22 cellular contexts compared by ENCODE assay signal in the genomic region with DNA sequence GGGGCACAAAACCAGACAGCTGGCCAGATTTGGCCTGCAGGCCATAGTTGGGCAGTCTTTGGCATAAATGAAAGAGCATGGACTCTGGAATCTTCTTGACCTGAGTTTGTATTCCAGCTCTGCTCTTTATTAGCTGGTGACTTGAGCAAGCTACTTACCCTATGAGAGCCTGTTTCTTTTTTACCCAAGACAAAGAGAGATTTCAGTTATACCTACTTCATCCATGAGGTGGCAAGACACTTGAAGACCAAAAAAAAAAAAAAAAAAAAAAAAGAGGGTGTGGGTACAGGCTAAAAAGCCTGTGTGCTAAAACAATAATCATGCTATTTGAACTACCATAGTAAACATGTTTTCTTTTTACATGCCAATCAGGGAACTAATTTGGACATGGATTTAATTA.
"Had no signal": no experiment of that assay in that cellular context is flagged by ENCODE, and none has a peak within 500 bp of the region (broad histone marks: within the 10 kb centered on the region; RNA-seq: fewer than 3 reads in every experiment).

No MANE protein-coding gene starts in this region.

- H3K36me3 ChIP-seq: brain microvascular endothelial cell, esophagus squamous epithelium, left ventricle myocardium inferior, tibial nerve had no signal

- H3K27ac ChIP-seq: brain microvascular endothelial cell, epithelial cell of prostate, esophagus squamous epithelium, left ventricle myocardium inferior, tibial nerve had no signal

- H3K27me3 ChIP-seq: brain microvascular endothelial cell, esophagus squamous epithelium, tibial nerve had no signal

- H3K4me3 ChIP-seq: esophagus squamous epithelium, left ventricle myocardium inferior, lung, tibial nerve had no signal

- ATAC-seq: activated CD4-positive, CD25-positive, alpha-beta regulatory T cell treated with anti-CD3 and anti-CD28 coated beads, Interleukin-2, amount 50 U/mL, for 24 hours; right cardiac atrium; stimulated activated naive B cell treated with anti-CD40 and anti-IgM and Interleukin-4, amounts not matched to agents 10 μg/mL and 1 μg/mL and 100 μg/mL, for 72 hours had no signal

- DNase-seq: activated CD4-positive, alpha-beta memory T cell treated with anti-CD3 and anti-CD28 coated beads for 36 hours; activated CD4-positive, alpha-beta T cell treated with anti-CD3 and anti-CD28 coated beads, Interleukin-2, amount 10 ng/mL, durations not matched to agents 24 days and 14 days; activated CD8-positive, alpha-beta memory T cell treated with anti-CD3 and anti-CD28 coated beads, Interleukin-2, amount 50 U/mL, for 4 hours; activated gamma-delta T cell treated with Interleukin-2 at 50 U/mL for 16 hours; activated naive CD4-positive, alpha-beta T cell treated with anti-CD3 and anti-CD28 coated beads, Interleukin-2, amount 50 U/mL, for 16 hours; activated T-cell treated with anti-CD3 and anti-CD28 coated beads, Interleukin-2, amount 50 U/mL, for 1 hour; amniotic stem cell; brain microvascular endothelial cell; effector CD4-positive, alpha-beta T cell; esophagus squamous epithelium; foreskin melanocyte; islet precursor cell; left ventricle myocardium inferior; posterior cingulate gyrus; right cardiac atrium; stimulated activated CD4-positive, alpha-beta T cell treated with anti-CD3 and anti-CD28 coated beads, Interleukin-15, amount 100 ng/mL, for 24 hours; stimulated activated CD4-positive, alpha-beta T cell treated with anti-CD3 and anti-CD28 coated beads, Interleukin-2, amount 100 ng/mL, for 24 hours; stimulated activated naive B cell treated with anti-CD40 and anti-IgM and Interleukin-4, amounts not matched to agents 10 μg/mL and 1 μg/mL and 100 μg/mL, for 72 hours had no signal
